ENCODE assay signal across 1 cellular context in genomic region chr22:50440544-50441249, GRCh38.
TF ChIP-seq lines count a peak whose summit lies in the region.

No MANE protein-coding gene starts in this region.

TF ChIP-seq in HEK293, 187 proteins besides CTCF, POLR2A, EP300 and RAD21 (continued from another document):
- TF ChIP-seq ZNF513 (tag by site-specific recombination; IDR thresholded peaks at IDR 0.05) (no peak), REST (tag by site-specific recombination; IDR thresholded peaks at IDR 0.05) (no peak), PATZ1 (tag by site-specific recombination; IDR thresholded peaks at IDR 0.05) (no peak), GLIS2 (tag by site-specific recombination; IDR thresholded peaks at IDR 0.05) (peak; percentile 62), KLF17 (tag by site-specific recombination; IDR thresholded peaks at IDR 0.05) (no peak), KLF10 (tag by site-specific recombination; IDR thresholded peaks at IDR 0.05) (peak; percentile 51; the same call in 1 of the 2 replicates), ZNF571 (tag by site-specific recombination; IDR thresholded peaks at IDR 0.05) (no peak), ZBTB11 (tag by site-specific recombination; conservative IDR thresholded peaks at IDR 0.05; ENCODE audit: low read depth) (no peak), GLI2 (tag by site-specific recombination; IDR thresholded peaks at IDR 0.05; ENCODE audit: borderline replicate concordance, low read depth) (no peak), ZNF518A (tag by site-specific recombination; conservative IDR thresholded peaks at IDR 0.05; ENCODE audit: low read depth) (no peak), ZNF768 (tag by site-specific recombination; IDR thresholded peaks at IDR 0.05) (no peak), GLIS1 (tag by site-specific recombination; IDR thresholded peaks at IDR 0.05) (peak; percentile 28; the same call in 1 of the 2 replicates), KLF16 (tag by site-specific recombination; IDR thresholded peaks at IDR 0.05) (no peak), MYNN (tag by site-specific recombination; IDR thresholded peaks at IDR 0.05; ENCODE audit: borderline replicate concordance) (no peak), FEZF1 (tag by site-specific recombination; IDR thresholded peaks at IDR 0.05) (no peak), BCL11B (tag by site-specific recombination; IDR thresholded peaks at IDR 0.05; ENCODE audit: low read depth) (no peak), TSHZ1 (tag by site-specific recombination; IDR thresholded peaks at IDR 0.05; ENCODE audit: borderline replicate concordance) (no peak), ZNF776 (tag by site-specific recombination; IDR thresholded peaks at IDR 0.05; ENCODE audit: borderline replicate concordance) (no peak), SCRT2 (tag by site-specific recombination; IDR thresholded peaks at IDR 0.05) (peak; percentile 68), KLF1 (tag by site-specific recombination; IDR thresholded peaks at IDR 0.05) (peak; percentile 53; the same call in 1 of the 2 replicates), ZNF658 (tag by site-specific recombination; IDR thresholded peaks at IDR 0.05) (no peak)
